In the genomic region with DNA sequence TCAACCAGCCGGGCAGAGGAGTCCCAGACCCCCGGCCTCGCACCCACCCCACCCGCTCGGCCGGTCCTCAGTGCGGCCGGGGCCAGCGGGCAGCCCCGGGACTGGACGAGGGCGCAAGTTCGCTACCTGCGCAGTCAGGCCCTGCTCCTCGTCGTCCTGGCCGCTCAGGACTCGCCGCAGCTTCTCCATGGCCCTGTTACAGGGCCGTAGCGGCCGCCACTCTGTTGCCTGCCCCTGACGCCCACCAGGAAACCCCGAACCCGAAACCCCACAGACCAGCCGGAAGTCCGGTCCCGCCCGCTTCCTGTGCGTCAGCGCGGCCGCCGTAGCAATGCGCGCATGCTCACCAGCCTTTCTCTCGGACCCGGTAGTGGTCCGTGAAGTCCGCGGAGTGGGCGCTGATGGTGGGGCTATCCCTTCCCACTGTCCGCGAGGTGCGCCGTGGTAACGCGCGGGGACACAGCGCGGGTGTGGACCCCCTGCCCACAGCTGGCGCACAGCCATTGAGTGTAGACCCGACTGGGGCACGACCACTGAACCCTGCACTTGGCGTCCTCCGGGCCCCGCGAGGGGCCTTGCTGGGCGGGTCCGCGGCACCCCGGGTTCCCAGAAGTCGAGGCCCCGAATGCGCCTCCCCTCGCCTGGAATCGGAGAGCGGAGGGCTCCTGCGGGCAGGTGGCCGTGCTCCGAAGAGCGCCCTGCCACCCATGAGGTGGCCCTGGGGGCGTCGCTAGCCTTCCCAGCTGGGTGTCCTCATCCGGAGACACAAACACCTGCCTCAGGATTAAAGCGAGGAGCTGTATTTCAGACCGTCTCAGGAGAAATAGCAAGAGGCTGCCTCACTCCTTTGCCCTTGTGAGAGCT, we compare ENCODE assay signal across 8 cellular contexts. TPM values are rescaled to one million over a fixed set of nuclear protein-coding genes. Genes with fewer than 3 reads are reported as not detected.
DNase-seq lines count a peak whose midpoint lies in the region; ATAC-seq and TF ChIP-seq lines count a peak whose summit lies in the region.

SFT2D1 (minus strand) TSS at position 253 of the 864 bp plus-strand sequence; CDS start at position 189, 64 bp downstream.

- peak within 1 kb of the TSS in 1 of 2 donors; percentile 71 for H3K27ac ChIP-seq in aorta (ENCODE audit: low read depth in 1 of 2, low read length in 2 of 2)

- TF ChIP-seq CTCF in GM13977 (IDR thresholded peaks at IDR 0.05; ENCODE audit: extremely low read depth, insufficient read depth, missing control alignments), result peak; percentile 4

- in situ Hi-C loops in GM13977 (cut with MboI; ENCODE audit: low pct_unique_long_range_greater_than_20kb, low sequenced_read_pairs, unreplicated experiment), result no loop called here

- H3K27me3 ChIP-seq in aorta (ENCODE audit: control insufficient read depth in 1 of 2, insufficient read depth in 2 of 2, low read length in 1 of 2), result no peaks in the 10 kb centered on the region

- H3K9me3 ChIP-seq in aorta (ENCODE audit: control insufficient read depth, low read length), result no peaks in the 10 kb centered on the region

- peaks cover 0 to 3% of the 10 kb centered on the region in 2 donors for H3K4me1 ChIP-seq in aorta (ENCODE audit: control insufficient read depth in 1 of 2, insufficient read depth in 2 of 2, low read length in 2 of 2)

- WGBS in aorta, 2 donors, result 1% methylated on average over 72 to 77 of the region's 77 CpGs

- peak within 1 kb of the TSS; percentile 82 to 91 for H3K4me3 ChIP-seq in aorta (ENCODE audit: low read length in 2 of 2)

- DNase-seq in GM13977 (ENCODE audit: low spot score), result peak; percentile 94
- peak; percentile 84 for DNase-seq in NCI-H1105 treated with DMSO at 0.1 percent for 48 hours (lab: John Stamatoyannopoulos, UW)
- peak in 57 of 58 donors; percentile 17 to 87 (median 75) for DNase-seq in anterior cingulate cortex (lab: John Stamatoyannopoulos, UW)
- peak; percentile 92 for DNase-seq in hepatic stellate cell (ENCODE audit: low spot score)
- DNase-seq in renal cortical epithelial cell (ENCODE audit: low read depth), result peak; percentile 55
- peak; percentile 95 to 97 for DNase-seq in aorta

- H3K36me3 ChIP-seq in aorta (ENCODE audit: control insufficient read depth in 1 of 2, insufficient read depth in 2 of 2, low read length in 1 of 2), result no peaks in the 10 kb centered on the region

- intact Hi-C loops in T-helper 2 cell treated with Interferon-gamma antibody and Interleukin-4, amounts not matched to agents 100 ng/mL and 5 ng/mL, for 36 hours (cut with micrococcal nuclease), result loop anchor here (1.0 to 10.0 kb wide), 4 partner anchors 9 to 612 kb away; partner anchors contain the start of genes PRR18 and RNASET2
- intact Hi-C loops in aorta (cut with DNase I), result loop anchor here (2.0 to 5.0 kb wide), 3 partner anchors 22 to 40 kb away; partner anchors contain the start of gene MPC1 (in 2 of the 2)

- peak; percentile 94 for ATAC-seq in HG02678 (IDR thresholded peaks at IDR 0.05; ENCODE audit: unreplicated experiment)
- ATAC-seq in aorta (ENCODE audit: low FRiP score), result peak; percentile 97

RNA-seq across cellular contexts. Expression of gene SFT2D1, which starts in this region (rescaled TPM):
- total RNA-seq in T-helper 2 cell treated with Interferon-gamma antibody and Interleukin-4, amounts not matched to agents 100 ng/mL and 5 ng/mL, for 36 hours, result 60.8 and 60.9 TPM in 2 replicates
- total RNA-seq in renal cortical epithelial cell (49.9 and 69.3 TPM in 2 replicates), aorta (10 to 100 TPM; 36.5 to 37.1 TPM)
- 10 to 100 TPM; 37.4 to 53.5 TPM for polyA plus RNA-seq in aorta
